8 cellular contexts compared by ENCODE assay signal in the genomic region with DNA sequence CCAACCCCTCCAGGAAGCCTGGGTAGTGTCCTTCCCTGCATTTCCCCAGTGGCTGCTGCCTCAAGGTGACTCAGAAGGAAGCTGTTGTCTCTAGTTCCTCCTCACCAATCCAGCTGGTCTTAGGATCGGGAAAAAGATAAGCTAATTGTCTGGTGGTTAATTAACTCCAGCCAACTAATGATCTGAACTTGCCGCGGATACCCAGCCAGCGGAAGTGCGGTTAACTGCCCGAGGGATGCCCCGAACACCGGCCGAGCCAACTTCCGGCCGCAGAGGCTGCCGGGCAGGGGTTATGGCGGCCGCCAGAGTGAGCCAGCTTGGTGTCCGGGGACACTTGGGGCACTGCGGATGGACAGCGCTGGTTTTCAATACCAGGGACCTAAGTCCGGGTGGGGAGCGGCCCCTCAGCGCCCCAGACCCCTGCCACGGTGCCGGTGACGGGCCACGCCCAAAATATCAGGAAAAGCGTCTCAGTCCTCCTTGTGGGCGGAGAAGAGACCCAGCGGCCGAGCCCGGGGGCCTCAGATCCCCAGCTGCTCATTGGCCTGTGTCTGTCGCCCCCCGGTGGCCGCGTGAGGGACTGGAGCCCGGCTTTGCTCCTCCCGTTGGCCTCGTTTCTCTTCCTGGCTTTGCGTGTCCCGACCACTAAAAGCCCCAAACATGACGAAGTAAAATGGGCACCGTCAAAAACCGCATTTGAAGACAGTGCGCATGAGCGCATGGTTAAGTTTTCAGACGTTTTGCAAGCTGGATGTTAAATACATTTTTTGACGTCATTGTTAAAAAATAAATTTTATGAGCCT. TPM values are rescaled to one million over a fixed set of nuclear protein-coding genes. Genes with fewer than 3 reads are reported as not detected.
DNase-seq lines count a peak whose midpoint lies in the region; ATAC-seq and TF ChIP-seq lines count a peak whose summit lies in the region.

No MANE protein-coding gene starts in this region.

- no peaks in the 10 kb centered on the region for H3F3A ChIP-seq in GM23248 (ENCODE audit: insufficient read depth)

- H3K4me3 ChIP-seq in GM23248 (peak overlapping the region; percentile 74), fibroblast of the aortic adventitia (ENCODE audit: low read depth, low read length) (peak overlapping the region; percentile 70)

- peaks cover 43% of the 10 kb centered on the region for H3K27me3 Mint-ChIP-seq in nephron (ENCODE audit: low read depth)

- no peaks in the 10 kb centered on the region for H3K36me3 ChIP-seq in GM23248 (ENCODE audit: low read depth)

- H3K4me1 ChIP-seq in GM23248 (ENCODE audit: insufficient read depth), result peaks cover 6% of the 10 kb centered on the region; the same call in 1 of the 2 replicates

- ATAC-seq in stimulated activated naive CD8-positive, alpha-beta T cell treated with anti-CD3 and anti-CD28 coated beads, Interleukin-15, Interleukin-2, amounts not matched to agents 100 U/mL and 50 U/mL, for 24 hours, result peak; percentile 92

- TF ChIP-seq CTCF in LNCAP (IDR thresholded peaks at IDR 0.05), result peak; percentile 97
- peak; percentile 96 for TF ChIP-seq CTCF in RWPE1 (conservative IDR thresholded peaks at IDR 0.05; ENCODE audit: low read depth)
- peak; percentile 95 for TF ChIP-seq CTCF in fibroblast of the aortic adventitia (IDR thresholded peaks at IDR 0.05; ENCODE audit: insufficient read depth, low read length)
- peak; percentile 98 to 99 (median 99) for TF ChIP-seq CTCF in nephron (IDR thresholded peaks at IDR 0.05; ENCODE audit: unreplicated experiment in 3 of 3)

- no peaks in the 10 kb centered on the region for H3K9me3 Mint-ChIP-seq in nephron

- peak overlapping the region; percentile 82 for H3K9ac ChIP-seq in GM23248

- peak overlapping the region; percentile 80 for H3K4me2 ChIP-seq in GM23248 (ENCODE audit: unreplicated experiment)

- H3K36me3 Mint-ChIP-seq in nephron (ENCODE audit: low read depth), result no peaks in the 10 kb centered on the region

- CTCF ChIA-PET in RWPE1 (lab: Yijun Ruan, JAX), result interaction anchor here (0.5 to 1.7 kb wide), 23 partner anchors 10 to 1361 kb away, joined by 3 to 19 read pairs (median 4); partner anchors contain the start of genes FLYWCH2, PRSS22 and ZG16B

- H3K79me2 ChIP-seq in GM23248 (ENCODE audit: insufficient read depth), result no peaks in the 10 kb centered on the region

- peak overlapping the region; percentile 87 to 94 (median 92) for H3K27ac Mint-ChIP-seq in nephron

- H4K20me1 ChIP-seq in GM23248 (ENCODE audit: insufficient read depth), result no peaks in the 10 kb centered on the region

- no peaks in the 10 kb centered on the region for H3K9me3 ChIP-seq in GM23248 (ENCODE audit: low read depth)

- peak; percentile 95 for DNase-seq in Daoy (ENCODE audit: low read depth)
- peak; percentile 97 for DNase-seq in GM23248
- DNase-seq in RWPE1 (ENCODE audit: low spot score), result peak; percentile 94
- DNase-seq in activated effector memory CD4-positive, alpha-beta T cell treated with Interleukin-2 at 50 U/mL for 16 hours, result peak; percentile 91
- DNase-seq in fibroblast of the aortic adventitia (ENCODE audit: low read depth), result peak; percentile 93
- DNase-seq in stimulated activated naive CD8-positive, alpha-beta T cell treated with anti-CD3 and anti-CD28 coated beads, Interleukin-15, Interleukin-2, amounts not matched to agents 100 U/mL and 50 U/mL, for 24 hours, result peak; percentile 98

- H3K4me1 Mint-ChIP-seq in nephron, result no peaks in the 10 kb centered on the region

- in situ Hi-C loops in GM23248 (cut with MboI), result no loop called here

- POLR2A ChIA-PET in RWPE1 (lab: Yijun Ruan, JAX; ENCODE audit: low non-redundant PET), result interaction anchor here (0.6 to 0.9 kb wide), 3 partner anchors 32 to 127 kb away, joined by 3 to 8 read pairs (median 3); no protein-coding TSS in a partner anchor

- peak overlapping the region; percentile 84 for H3K27ac ChIP-seq in GM23248
- peak overlapping the region; percentile 96 for H3K27ac ChIP-seq in RWPE1

- H3K4me3 Mint-ChIP-seq in nephron, result peak overlapping the region; percentile 88 to 90 (median 90)

- H2AFZ ChIP-seq in GM23248, result peak overlapping the region; percentile 82

- no peaks in the 10 kb centered on the region for H3K27me3 ChIP-seq in GM23248 (replicated peaks; ENCODE audit: insufficient read depth)

- no peaks in the 10 kb centered on the region for H3K9me2 ChIP-seq in GM23248 (ENCODE audit: insufficient read depth)

- 0 to 1% methylated on average over 45 of the region's 45 CpGs for WGBS in GM23248 (ENCODE audit: low coverage in 1 of 2, low lambda C conversion rate in 2 of 2, missing lambda C conversion rate in 2 of 2), 2 experiments

RNA-seq across cellular contexts. Expression of gene PRSS22, which starts 10.2 kb away (rescaled TPM):
- 0.11 TPM in 1 of 2 replicates, not detected in the other for total RNA-seq in Daoy (2014; rRNA removed; shearing (Covaris generic))
- total RNA-seq in GM23248 (2014; rRNA removed; shearing (Covaris generic)), result not detected in 2 replicates
- not detected in 2 replicates for polyA plus RNA-seq in GM23248 (2016; fragmentation: Nextera tagmentation; extraction: Ambion mirVana)
- not detected in 2 replicates for total RNA-seq in fibroblast of the aortic adventitia (ENCODE audit: low replicate concordance)

RNA-seq across cellular contexts. Expression of gene FLYWCH2, which starts 14.8 kb away (rescaled TPM):
- 28.3 and 71.6 TPM in 2 replicates for total RNA-seq in Daoy (2014; rRNA removed; shearing (Covaris generic))
- 60.3 and 112 TPM in 2 replicates for total RNA-seq in GM23248 (2014; rRNA removed; shearing (Covaris generic))
- 48.6 and 53.6 TPM in 2 replicates for polyA plus RNA-seq in GM23248 (2016; fragmentation: Nextera tagmentation; extraction: Ambion mirVana)
- 48.9 and 56.4 TPM in 2 replicates for total RNA-seq in fibroblast of the aortic adventitia (ENCODE audit: low replicate concordance)

RNA-seq across cellular contexts. Expression of gene ZG16B, which starts 38.1 kb away (rescaled TPM):
- 0.17 and 2.0 TPM in 2 replicates for total RNA-seq in Daoy (2014; rRNA removed; shearing (Covaris generic))
- total RNA-seq in GM23248 (2014; rRNA removed; shearing (Covaris generic)), result not detected in 2 replicates
- not detected in 2 replicates for polyA plus RNA-seq in GM23248 (2016; fragmentation: Nextera tagmentation; extraction: Ambion mirVana)
- total RNA-seq in fibroblast of the aortic adventitia (ENCODE audit: low replicate concordance), result 0.27 and 1.4 TPM in 2 replicates

RNA-seq across cellular contexts. Expression of gene FLYWCH1, which starts 43.5 kb away (rescaled TPM):
- 32.3 and 42.3 TPM in 2 replicates for total RNA-seq in Daoy (2014; rRNA removed; shearing (Covaris generic))
- total RNA-seq in GM23248 (2014; rRNA removed; shearing (Covaris generic)), result 43.3 and 44.7 TPM in 2 replicates
- 16.0 and 18.7 TPM in 2 replicates for polyA plus RNA-seq in GM23248 (2016; fragmentation: Nextera tagmentation; extraction: Ambion mirVana)
- 31.3 and 37.4 TPM in 2 replicates for total RNA-seq in fibroblast of the aortic adventitia (ENCODE audit: low replicate concordance)

RNA-seq across cellular contexts. Expression of gene PRSS21, which starts 51.2 kb away (rescaled TPM):
- not detected in 2 replicates for total RNA-seq in Daoy (2014; rRNA removed; shearing (Covaris generic))
- not detected in 2 replicates for total RNA-seq in GM23248 (2014; rRNA removed; shearing (Covaris generic))
- polyA plus RNA-seq in GM23248 (2016; fragmentation: Nextera tagmentation; extraction: Ambion mirVana), result not detected in 2 replicates
- 0.27 and 0.49 TPM in 2 replicates for total RNA-seq in fibroblast of the aortic adventitia (ENCODE audit: low replicate concordance)

Comparison
In these comparisons a context has a peak if more than half of its experiments do, and no peak if none do; other contexts are left out.
1. Peak in every context shown above with its lines: DNase-seq, ATAC-seq, H3K4me3 ChIP-seq and H3K27ac ChIP-seq.